ENCODE assay signal across 25 cellular contexts in the genomic region with DNA sequence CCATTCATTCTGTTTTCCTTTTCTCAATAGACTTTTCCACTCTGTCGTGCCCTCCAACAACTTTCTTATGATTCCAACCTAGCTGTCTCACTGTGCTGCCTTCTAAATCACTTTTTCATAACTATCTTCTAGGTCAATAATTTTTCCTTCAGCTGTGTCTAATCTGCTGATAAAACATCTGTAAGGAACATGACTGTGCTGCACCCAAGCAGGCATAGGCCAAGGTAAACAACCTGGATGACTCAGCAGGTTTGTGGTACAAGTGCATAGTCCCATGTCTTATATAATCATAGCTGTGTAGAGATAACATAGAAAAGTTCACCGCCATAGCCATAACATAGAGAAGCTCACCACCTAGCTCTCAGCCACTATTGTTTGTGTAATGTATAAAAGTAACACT.
DNase-seq lines count a peak whose midpoint lies in the region; ATAC-seq, FAIRE-seq and TF ChIP-seq lines count a peak whose summit lies in the region.
"Had no signal": no experiment of that assay in that cellular context is flagged by ENCODE, and none has a peak within 500 bp of the region (broad histone marks: within the 10 kb centered on the region; RNA-seq: fewer than 3 reads in every experiment).

No MANE protein-coding gene starts in this region.

- BruUV-seq in PC-3 (replicated peaks; lab: Mats Ljungman, UMichigan), result no TSS peak

- no peak overlapping the region for H3K14ac ChIP-seq in trophoblast cell (ENCODE audit: low read length)

- no peak overlapping the region for H2BK5ac ChIP-seq in trophoblast cell (ENCODE audit: low read depth, low read length, poor library complexity)

- H3K27me3 ChIP-seq in PC-3 (ENCODE audit: low read length), result peaks cover 9% of the 10 kb centered on the region; the same call in 1 of the 2 replicates
- no peaks in the 10 kb centered on the region for H3K27me3 ChIP-seq in small intestine (ENCODE audit: control insufficient read depth in 2 of 2, insufficient read depth in 2 of 2, low read length in 2 of 2)
- no peaks in the 10 kb centered on the region for H3K27me3 ChIP-seq in trophoblast cell (ENCODE audit: insufficient read depth, low read length)
- H3K27me3 ChIP-seq: gastrocnemius medialis, testis had no signal

- in situ Hi-C loops in ACHN (cut with HindIII; ENCODE audit: low pct_ligation_motif_present, low pct_unique_long_range_greater_than_20kb, low sequenced_read_pairs), result no loop called here

- H3K79me1 ChIP-seq in trophoblast cell (ENCODE audit: low read length), result no peaks in the 10 kb centered on the region

- no peak overlapping the region for H2BK120ac ChIP-seq in trophoblast cell (ENCODE audit: insufficient read depth, low read length, poor library complexity)

- no peak overlapping the region for H2AK5ac ChIP-seq in trophoblast cell (ENCODE audit: low read length)

- CTCF ChIA-PET in HEK293 (lab: Yijun Ruan, JAX), result interaction anchor here (1.0 kb wide), 1 partner anchor 21 kb away, joined by 3 read pairs; no protein-coding TSS in a partner anchor
- CTCF ChIA-PET in PC-3 (lab: Charles Lee), result no interaction called here

- H3K4me3 ChIP-seq in HEK293 (ENCODE audit: low read depth, low read length) (no peak overlapping the region), PC-3 (ENCODE audit: low read length) (no peak overlapping the region), epithelial cell of esophagus (ENCODE audit: low read length) (no peak overlapping the region), small intestine (ENCODE audit: low read depth in 1 of 2, low read length in 2 of 2) (no peak overlapping the region), trophoblast cell (ENCODE audit: low read depth, low read length) (no peak overlapping the region)
- H3K4me3 ChIP-seq: gastrocnemius medialis, smooth muscle cell, testis had no signal

- no peak overlapping the region for H4K91ac ChIP-seq in trophoblast cell (ENCODE audit: low read depth, low read length)

- H4K8ac ChIP-seq in trophoblast cell (ENCODE audit: low read depth, low read length), result no peak overlapping the region

- peak; percentile 62 for ATAC-seq in PC-3
- ATAC-seq: activated T-cell treated with anti-CD3 and anti-CD28 coated beads, Interleukin-2, amount 50 U/mL, for 4 hours; CD8-positive, alpha-beta T cell; esophagus mucosa; gastrocnemius medialis; stimulated activated naive B cell treated with anti-CD40 and anti-IgM and Interleukin-4, amounts not matched to agents 10 μg/mL and 1 μg/mL and 100 μg/mL, for 72 hours had no signal

- no peak overlapping the region for H3K4ac ChIP-seq in trophoblast cell (ENCODE audit: low read depth, low read length)

- H3K9me3 ChIP-seq in HEK293 (ENCODE audit: control insufficient read depth, insufficient read depth, low read depth, low read length), result no peaks in the 10 kb centered on the region
- H3K9me3 ChIP-seq in PC-3 (ENCODE audit: low read length), result no peaks in the 10 kb centered on the region
- H3K9me3 ChIP-seq in small intestine (ENCODE audit: control insufficient read depth, low read depth), result no peaks in the 10 kb centered on the region
- H3K9me3 ChIP-seq in trophoblast cell (ENCODE audit: insufficient read depth, low read depth, low read length), result no peaks in the 10 kb centered on the region
- H3K9me3 ChIP-seq: gastrocnemius medialis, testis had no signal

- H3K36me3 ChIP-seq in HEK293 (ENCODE audit: control insufficient read depth in 2 of 2, insufficient read depth in 1 of 2, low read length in 2 of 2) (no peaks in the 10 kb centered on the region), PC-3 (ENCODE audit: low read depth, low read length) (no peaks in the 10 kb centered on the region), small intestine (ENCODE audit: control insufficient read depth in 2 of 2, insufficient read depth in 2 of 2, low read length in 2 of 2) (no peaks in the 10 kb centered on the region), trophoblast cell (ENCODE audit: control insufficient read depth in 1 of 2, insufficient read depth in 2 of 2, low read length in 2 of 2) (no peaks in the 10 kb centered on the region)
- H3K36me3 ChIP-seq: gastrocnemius medialis had no signal

- H3K9ac ChIP-seq in PC-3 (ENCODE audit: low read length), result no peak overlapping the region
- no peak overlapping the region for H3K9ac ChIP-seq in trophoblast cell (ENCODE audit: low read length)

- no peaks in the 10 kb centered on the region for H3F3A ChIP-seq in PC-3 (ENCODE audit: low read length, unreplicated experiment)

- H4K20me1 ChIP-seq in PC-3 (ENCODE audit: low read length), result no peaks in the 10 kb centered on the region

- TF ChIP-seq CTCF in HEK293 (tag by site-specific recombination; IDR thresholded peaks at IDR 0.05) (no peak), PC-3 (conservative IDR thresholded peaks at IDR 0.05; ENCODE audit: low read depth, low read length) (no peak), epithelial cell of esophagus (IDR thresholded peaks at IDR 0.05; ENCODE audit: insufficient read depth, low read depth, low read length, missing control alignments) (no peak)

- no peak overlapping the region for H4K12ac ChIP-seq in trophoblast cell (ENCODE audit: low read depth, low read length)

- H3K27ac ChIP-seq in HEK293 (ENCODE audit: extremely low read depth, low read depth, low read length) (no peak overlapping the region), PC-3 (ENCODE audit: low read length) (no peak overlapping the region), small intestine (ENCODE audit: low read depth in 1 of 2, low read length in 1 of 2) (no peak overlapping the region), trophoblast cell (ENCODE audit: low read depth, low read length) (no peak overlapping the region)
- H3K27ac ChIP-seq: gastrocnemius medialis, testis had no signal

- H3K4me1 ChIP-seq in HEK293 (ENCODE audit: control insufficient read depth, insufficient read depth, low read length), result no peaks in the 10 kb centered on the region
- no peaks in the 10 kb centered on the region for H3K4me1 ChIP-seq in PC-3 (ENCODE audit: insufficient read depth, low read length)
- no peaks in the 10 kb centered on the region for H3K4me1 ChIP-seq in small intestine (ENCODE audit: control insufficient read depth in 2 of 2, insufficient read depth in 1 of 2, low read depth in 1 of 2, low read length in 1 of 2)
- no peaks in the 10 kb centered on the region for H3K4me1 ChIP-seq in trophoblast cell (ENCODE audit: control insufficient read depth in 1 of 2, insufficient read depth in 2 of 2, low read length in 2 of 2)
- H3K4me1 ChIP-seq: gastrocnemius medialis, testis had no signal

- FAIRE-seq in small intestine (lab: Jason Lieb, UNC), result no peak
- FAIRE-seq: keratinocyte, TTC549 had no signal

- no peak overlapping the region for H3K18ac ChIP-seq in trophoblast cell (ENCODE audit: low read length)

- peak; percentile 50 for DNase-seq in PC-3
- DNase-seq in epithelial cell of esophagus (ENCODE audit: low read depth), result peak; percentile 16
- peak; percentile 88 for DNase-seq in small intestine
- DNase-seq in ACHN, result no peak
- no peak for DNase-seq in trophoblast cell
- no peak for DNase-seq in KG1 (lab: John Stamatoyannopoulos, UW)
- DNase-seq: activated CD8-positive, alpha-beta memory T cell treated with anti-CD3 and anti-CD28 coated beads for 24 hours; activated naive CD4-positive, alpha-beta T cell treated with anti-CD3 and anti-CD28 coated beads for 36 hours; activated T-cell treated with anti-CD3 and anti-CD28 coated beads, Interleukin-2, amount 50 U/mL, for 4 hours; anterior cingulate cortex; CD8-positive, alpha-beta T cell; DND-41; effector CD4-positive, alpha-beta T cell; gastrocnemius medialis; NCI-H2171; NCI-H526; occipital lobe; SHP77 treated with DMSO at 0.1 percent for 48 hours; stimulated activated naive B cell treated with anti-CD40 and anti-IgM and Interleukin-4, amounts not matched to agents 10 μg/mL and 1 μg/mL and 100 μg/mL, for 72 hours; testis had no signal

- 67 to 82% (median 81%) methylated on average over 2 of the region's 2 CpGs for WGBS in small intestine, 3 donors
- WGBS in trophoblast cell (ENCODE audit: extremely low coverage, insufficient coverage, insufficient read length), result no CpG with 5 or more reads among the region's 2 CpGs

- H3K9me2 ChIP-seq in PC-3 (replicated peaks; ENCODE audit: low read length), result no peaks in the 10 kb centered on the region

- no peak overlapping the region for H3K23ac ChIP-seq in trophoblast cell (ENCODE audit: low read length)

- intact Hi-C loops in PC-3 (cut with micrococcal nuclease), result no loop called here

- no peaks in the 10 kb centered on the region for H3K79me2 ChIP-seq in PC-3 (ENCODE audit: low read length)
- H3K79me2 ChIP-seq in trophoblast cell (ENCODE audit: control insufficient read depth, insufficient read depth, low read length, poor library complexity), result no peaks in the 10 kb centered on the region

- H2BK12ac ChIP-seq in trophoblast cell (ENCODE audit: low read length), result no peak overlapping the region

- POLR2A ChIA-PET in HEK293 (lab: Yijun Ruan, JAX), result no interaction called here
- POLR2A ChIA-PET in PC-3 (lab: Charles Lee; ENCODE audit: unreplicated experiment), result no interaction called here

- no peak overlapping the region for H3K4me2 ChIP-seq in PC-3 (ENCODE audit: low read length)
- no peak overlapping the region for H3K4me2 ChIP-seq in trophoblast cell (ENCODE audit: low read length)
- H3K4me2 ChIP-seq: smooth muscle cell had no signal

- no peak overlapping the region for H2AFZ ChIP-seq in PC-3 (ENCODE audit: low read length)
- H2AFZ ChIP-seq in trophoblast cell (ENCODE audit: insufficient read depth, low read length, poor library complexity), result no peak overlapping the region

TF ChIP-seq in HEK293, 187 proteins besides CTCF, POLR2A, EP300 and RAD21:
- TF ChIP-seq YY1 (tag by site-specific recombination; IDR thresholded peaks at IDR 0.05) (no peak), SETDB1 (IDR thresholded peaks at IDR 0.05; ENCODE audit: insufficient read length, low read length) (peak; percentile 73), TRIM28 (IDR thresholded peaks at IDR 0.05; ENCODE audit: borderline replicate concordance, low read length) (peak; percentile 79; the same call in 1 of the 2 replicates)

Comparison
In these comparisons a context has a peak if more than half of its experiments do, and no peak if none do; other contexts are left out.
1. DNase-seq: peak in PC-3 (single experiment), epithelial cell of esophagus (single experiment) and small intestine (single experiment); none in ACHN (single experiment), trophoblast cell (0 of 2) and KG1 (single experiment).